Comparison of ENCODE assay signal across 8 cellular contexts in genomic region chr17:30336369-30337171, GRCh38. TPM values are rescaled to one million over a fixed set of nuclear protein-coding genes. Genes with fewer than 3 reads are reported as not detected.
DNase-seq lines count a peak whose midpoint lies in the region; ATAC-seq and TF ChIP-seq lines count a peak whose summit lies in the region.

No MANE protein-coding gene starts in this region.

- ATAC-seq in GM21529 (IDR thresholded peaks at IDR 0.05; ENCODE audit: unreplicated experiment): no peak

- no peaks in the 10 kb centered on the region for H3K9me3 ChIP-seq in iPS DF 6.9 (ENCODE audit: control insufficient read depth, insufficient read depth, low read length)

- H3K4me1 ChIP-seq in iPS DF 6.9 (ENCODE audit: control insufficient read depth, insufficient read depth, low read length): no peaks in the 10 kb centered on the region

- no peaks in the 10 kb centered on the region for H3K27me3 ChIP-seq in iPS DF 6.9 (ENCODE audit: control insufficient read depth, insufficient read depth, low read length)

- peak; percentile 89 for TF ChIP-seq CTCF in LNCAP (IDR thresholded peaks at IDR 0.05)

- peak; percentile 60 for DNase-seq in Daoy (ENCODE audit: low read depth)
- DNase-seq in SHP77 (lab: John Stamatoyannopoulos, UW): peak; percentile 54 to 77
- peak; percentile 58 for DNase-seq in activated naive CD4-positive, alpha-beta T cell treated with Interleukin-2 at 50 U/mL for 16 hours
- peak; percentile 25 for DNase-seq in iPS DF 6.9 (ENCODE audit: low read depth, low spot score)
- peak; percentile 40 for DNase-seq in stimulated activated CD8-positive, alpha-beta memory T cell treated with anti-CD3 and anti-CD28 coated beads, Interleukin-12 subunit alpha, Interleukin-12 subunit beta, amount 100 ng/mL, for 1 hour (ENCODE audit: low read depth)
- no peak for DNase-seq in globus pallidus (ENCODE audit: low spot score)

- H3K36me3 ChIP-seq in iPS DF 6.9 (ENCODE audit: control insufficient read depth, insufficient read depth, low read length): no peaks in the 10 kb centered on the region

- no peak overlapping the region for H3K4me3 ChIP-seq in iPS DF 6.9 (ENCODE audit: low read length)

- H3K27ac ChIP-seq in iPS DF 6.9 (ENCODE audit: low read length): no peak overlapping the region

- no CpG with 5 or more reads among the region's 8 CpGs for WGBS in iPS DF 6.9 (ENCODE audit: insufficient coverage, insufficient read length)

RNA-seq across cellular contexts. Expression of gene TMIGD1, which starts 2.7 kb away (rescaled TPM):
- not detected in 2 replicates for total RNA-seq in Daoy (2014; rRNA removed; shearing (Covaris generic))

RNA-seq across cellular contexts. Expression of gene CPD, which starts 42.2 kb away (rescaled TPM):
- total RNA-seq in Daoy (2014; rRNA removed; shearing (Covaris generic)): 23.9 and 24.8 TPM in 2 replicates

RNA-seq across cellular contexts. Expression of gene BLMH, which starts 44.8 kb away (rescaled TPM):
- 49.0 and 52.3 TPM in 2 replicates for total RNA-seq in Daoy (2014; rRNA removed; shearing (Covaris generic))
